7 cellular contexts compared by ENCODE assay signal in the genomic region with DNA sequence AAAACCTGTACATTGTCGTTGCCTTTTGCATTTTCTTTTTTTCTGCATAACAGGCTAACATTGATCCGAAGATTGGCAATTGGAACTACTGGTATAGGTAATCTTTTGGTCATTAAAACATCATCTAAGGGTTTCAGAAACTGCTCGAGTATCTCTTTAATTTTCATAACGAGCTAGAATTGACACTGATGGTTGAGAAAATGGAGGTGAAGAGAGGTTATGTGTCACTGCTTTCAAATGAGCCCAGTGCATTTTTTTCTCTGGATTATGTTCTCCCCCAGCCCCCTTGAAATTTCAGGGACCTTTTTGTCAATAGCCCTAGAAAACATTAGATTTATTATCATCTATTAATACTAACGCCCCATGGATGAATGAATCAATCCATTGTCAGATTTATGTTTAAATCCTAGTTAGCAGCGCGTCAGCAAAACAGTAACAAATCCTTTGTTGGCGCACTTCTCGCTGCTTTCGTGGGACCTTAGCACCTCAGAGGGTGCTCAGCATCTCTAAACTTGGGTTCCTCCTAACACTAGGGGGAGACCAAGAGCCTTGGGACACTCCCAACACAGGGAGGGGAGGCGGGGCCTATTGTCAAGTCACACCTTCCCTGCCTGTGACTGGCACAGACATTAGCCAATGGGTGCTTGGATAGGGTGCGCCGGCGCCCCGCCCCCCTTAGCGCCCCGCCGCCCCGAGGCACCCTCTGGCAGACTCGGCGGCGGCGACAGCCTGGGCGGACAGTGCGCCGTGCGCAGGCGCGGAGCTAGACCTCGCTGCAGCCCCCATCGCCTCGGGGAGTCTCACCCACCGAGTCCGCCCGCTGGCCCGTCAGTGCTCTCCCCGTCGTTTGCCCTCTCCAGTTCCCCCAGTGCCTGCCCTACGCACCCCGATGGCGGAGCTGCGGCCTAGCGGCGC.
DNase-seq lines count a peak whose midpoint lies in the region; ATAC-seq, FAIRE-seq and TF ChIP-seq lines count a peak whose summit lies in the region.

A gene (plus strand): TSS at position 709 of the 915 bp plus-strand sequence. CDS start 181 bp downstream, at position 890.

- ATAC-seq in HG02981 (IDR thresholded peaks at IDR 0.05; ENCODE audit: unreplicated experiment): peak; percentile 62

- peak; percentile 87 for DNase-seq in GM18507 (ENCODE audit: extremely low spot score, insufficient read length, low read depth)
- DNase-seq in NCI-H2029 (lab: John Stamatoyannopoulos, UW): peak; percentile 91
- peak; percentile 98 for DNase-seq in T-helper 22 cell (ENCODE audit: low read depth)
- peak; percentile 99 for DNase-seq in astrocyte of the hippocampus (ENCODE audit: low read depth, low spot score)
- DNase-seq in hypothalamus (lab: John Stamatoyannopoulos, UW): peak; percentile 47 to 99 (median 96)
- peak; percentile 96 for DNase-seq in retinal pigment epithelial cell (ENCODE audit: low read depth)

- peak; percentile 94 for TF ChIP-seq CTCF in retinal pigment epithelial cell (conservative IDR thresholded peaks at IDR 0.05; ENCODE audit: low read depth, low read length)

- peak within 1 kb of the TSS; percentile 99 for H3K4me3 ChIP-seq in retinal pigment epithelial cell (ENCODE audit: low read length)

- peak; percentile 96 for FAIRE-seq in GM18507 (lab: Jason Lieb, UNC)

Comparison
In these comparisons a context has a peak if more than half of its experiments do, and no peak if none do; other contexts are left out.
1. Peak in every context shown above with its lines: DNase-seq, ATAC-seq and H3K4me3 ChIP-seq.